Comparison of ENCODE assay signal across 18 cellular contexts in the genomic region with DNA sequence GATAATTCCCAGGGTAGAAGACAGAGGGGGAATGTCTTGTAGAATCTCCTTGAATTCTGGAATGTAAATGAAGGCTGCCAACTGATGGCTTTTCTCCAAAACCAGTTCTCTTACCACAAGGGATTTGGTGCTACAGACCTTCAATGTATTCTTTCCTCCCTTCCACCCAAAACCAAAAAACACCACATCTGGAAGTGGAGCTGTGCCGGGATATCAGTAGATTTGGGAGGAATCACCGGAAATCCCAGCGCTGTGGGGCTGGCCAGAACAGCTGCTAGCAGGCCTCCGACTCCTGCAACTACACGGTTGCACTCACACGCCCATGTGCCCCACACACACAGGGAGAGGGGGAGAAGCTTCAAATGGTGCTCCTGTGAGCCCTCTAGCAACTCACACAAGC. TPM values are rescaled to one million over a fixed set of nuclear protein-coding genes. Genes with fewer than 3 reads are reported as not detected.
A peak's percentile ranks its signal among the peaks of the same experiment; 100 is the strongest.
DNase-seq lines count a peak whose midpoint lies in the region; ATAC-seq and TF ChIP-seq lines count a peak whose summit lies in the region.
"Had no signal": no experiment of that assay in that cellular context is flagged by ENCODE, and none has a peak within 500 bp of the region (broad histone marks: within the 10 kb centered on the region; RNA-seq: fewer than 3 reads in every experiment).

No MANE protein-coding gene starts in this region.

- no peaks in the 10 kb centered on the region for H3K27me3 ChIP-seq in adipocyte (replicated peaks; ENCODE audit: control insufficient read depth, insufficient read depth, low read length)
- H3K27me3 ChIP-seq: adrenal gland had no signal

- intact Hi-C loops in left colon (cut with DNase I, micrococcal nuclease) = no loop called here

- peaks cover 12% of the 10 kb centered on the region for H3K4me1 ChIP-seq in adipocyte (ENCODE audit: control insufficient read depth, insufficient read depth, low read length)
- H3K4me1 ChIP-seq: adrenal gland had no signal

- H3K4me3 ChIP-seq in adipocyte (ENCODE audit: low read length) = no peak overlapping the region
- H3K4me3 ChIP-seq: adrenal gland had no signal

- no peak overlapping the region for H3K4me3 Mint-ChIP-seq in nephron progenitor cell
- H3K4me3 Mint-ChIP-seq: central memory CD8-positive, alpha-beta T cell; IgD-negative memory B cell; neural crest cell had no signal

- H3K27ac Mint-ChIP-seq in nephron progenitor cell = peak overlapping the region; percentile 74
- H3K27ac Mint-ChIP-seq: IgD-negative memory B cell had no signal

- H3K36me3 Mint-ChIP-seq in nephron progenitor cell (ENCODE audit: low read depth) = peaks cover 37% of the 10 kb centered on the region
- H3K36me3 Mint-ChIP-seq: IgD-negative memory B cell had no signal

- no peak for TF ChIP-seq CTCF in nephron progenitor cell (IDR thresholded peaks at IDR 0.05)

- H3K9ac ChIP-seq in adipocyte (ENCODE audit: low read length) = peak overlapping the region; percentile 22

- peaks cover 6% of the 10 kb centered on the region for H3K27me3 Mint-ChIP-seq in nephron progenitor cell (ENCODE audit: low read depth, poor library complexity)
- H3K27me3 Mint-ChIP-seq: IgD-negative memory B cell had no signal

- H3K4me1 Mint-ChIP-seq in nephron progenitor cell = peaks cover 25% of the 10 kb centered on the region
- H3K4me1 Mint-ChIP-seq: central memory CD8-positive, alpha-beta T cell; neural crest cell had no signal

- peaks cover 7% of the 10 kb centered on the region for H3K36me3 ChIP-seq in adipocyte (ENCODE audit: control insufficient read depth, insufficient read depth, low read length, severe bottlenecking)
- H3K36me3 ChIP-seq: adrenal gland had no signal

- H3K9me3 ChIP-seq in adipocyte (ENCODE audit: control insufficient read depth, low read length) = no peaks in the 10 kb centered on the region
- H3K9me3 ChIP-seq: adrenal gland had no signal

- no peak for ATAC-seq in GM21825 (IDR thresholded peaks at IDR 0.05; ENCODE audit: unreplicated experiment)
- ATAC-seq in HG02678 (IDR thresholded peaks at IDR 0.05; ENCODE audit: unreplicated experiment) = no peak
- no peak for ATAC-seq in left colon

- H3K9me3 Mint-ChIP-seq in nephron progenitor cell = peaks cover 11% of the 10 kb centered on the region
- H3K9me3 Mint-ChIP-seq: central memory CD8-positive, alpha-beta T cell; neural crest cell had no signal

- DNase-seq in AG08395 (ENCODE audit: low spot score) (peak; percentile 33), adipocyte (ENCODE audit: low read depth) (peak; percentile 19), fibroblast of peridontal ligament (ENCODE audit: extremely low read depth) (peak; percentile 70), nephron progenitor cell (no peak), DMS153 treated with DMSO at 0.1 percent for 48 hours (lab: John Stamatoyannopoulos, UW; ENCODE audit: unreplicated experiment) (no peak), left colon (no peak)
- DNase-seq: activated CD8-positive, alpha-beta memory T cell treated with anti-CD3 and anti-CD28 coated beads, Interleukin-2, amount 50 U/mL, for 48 hours; activated effector memory CD4-positive, alpha-beta T cell treated with Interleukin-2 at 50 U/mL for 16 hours; GDM1; H7; midbrain; NCI-H446 treated with DMSO at 0.1 percent for 48 hours had no signal

RNA-seq across cellular contexts. Expression of gene RPL31, which starts 45.7 kb away (rescaled TPM):
- 1,000 to 10,000 TPM; 1,084 to 1,104 TPM for total RNA-seq in left colon

Comparison
In these comparisons a context has a peak if more than half of its experiments do, and no peak if none do; other contexts are left out.
1. DNase-seq: peak in AG08395 (single experiment), adipocyte (single experiment) and fibroblast of peridontal ligament (single experiment); none in nephron progenitor cell (single experiment), DMS153 treated with DMSO at 0.1 percent for 48 hours (single experiment) and left colon (0 of 2).